Comparison of ENCODE assay signal across 8 cellular contexts in genomic region chr12:104877107-104877705, GRCh38.
DNase-seq lines count a peak whose midpoint lies in the region; ATAC-seq and TF ChIP-seq lines count a peak whose summit lies in the region.

No MANE protein-coding gene starts in this region.

- H3K9me3 ChIP-seq in NT2/D1 (ENCODE audit: insufficient read depth, low read length) (0 out of 2 replicates have a peak, but pooled peaks cover 10% of the 10 kb centered on the region), adrenal gland (replicated peaks in 1 of 3) (peaks cover 0 to 5% (median 0%) of the 10 kb centered on the region in 3 donors), right atrium auricular region (no peaks in the 10 kb centered on the region)

- H3K27me3 ChIP-seq in NT2/D1 (ENCODE audit: insufficient read depth, insufficient read length) (no peaks in the 10 kb centered on the region), adrenal gland (no peaks in the 10 kb centered on the region), right atrium auricular region (no peaks in the 10 kb centered on the region)

- H3K9ac ChIP-seq in NT2/D1 (ENCODE audit: insufficient read length, low read depth), result no peak overlapping the region

- no peak overlapping the region for H3K27ac ChIP-seq in C4-2B
- no peak overlapping the region for H3K27ac ChIP-seq in adrenal gland
- no peak overlapping the region for H3K27ac ChIP-seq in right atrium auricular region

- TF ChIP-seq CTCF in C4-2B (conservative IDR thresholded peaks at IDR 0.05) (peak; percentile 56), adrenal gland (IDR thresholded peaks at IDR 0.05) (peak; percentile 50 to 82 (median 75)), right atrium auricular region (IDR thresholded peaks at IDR 0.05) (peak; percentile 41 to 76)

- H3K4me3 ChIP-seq in NT2/D1 (ENCODE audit: insufficient read length, low read depth) (no peak overlapping the region), adrenal gland (no peak overlapping the region), right atrium auricular region (no peak overlapping the region)

- H3K36me3 ChIP-seq in NT2/D1 (ENCODE audit: insufficient read depth, insufficient read length, low read length) (no peaks in the 10 kb centered on the region), adrenal gland (replicated peaks in 1 of 2) (no peaks in the 10 kb centered on the region), right atrium auricular region (no peaks in the 10 kb centered on the region)

- WGBS in adrenal gland, 4 donors, result 27 to 79% (median 55%) methylated on average over 3 of the region's 3 CpGs

- intact Hi-C loops in adrenal gland (cut with DNase I), result no loop called here

- H3K4me1 ChIP-seq in NT2/D1 (ENCODE audit: insufficient read depth, insufficient read length), result no peaks in the 10 kb centered on the region
- H3K4me1 ChIP-seq in adrenal gland (replicated peaks in 1 of 2), result peaks cover 0 to 3% of the 10 kb centered on the region in 2 donors
- H3K4me1 ChIP-seq in right atrium auricular region, result no peaks in the 10 kb centered on the region

- no peak for TF ChIP-seq POLR2A in adrenal gland (IDR thresholded peaks at IDR 0.05)

- no peak for ATAC-seq in GM18868 (IDR thresholded peaks at IDR 0.05; ENCODE audit: unreplicated experiment)
- no peak for ATAC-seq in GM18873 (IDR thresholded peaks at IDR 0.05; ENCODE audit: low FRiP score, unreplicated experiment)

- peak; percentile 1 for DNase-seq in GOT3 (lab: John Stamatoyannopoulos, UW)
- peak; percentile 8 for DNase-seq in NT2/D1 (ENCODE audit: low read depth, low spot score)
- DNase-seq in adrenal gland, result peak; percentile 36 to 75 (median 46)
- no peak for DNase-seq in right atrium auricular region (ENCODE audit: low spot score)
- DNase-seq in stimulated activated CD4-positive, alpha-beta T cell treated with anti-CD3 and anti-CD28 coated beads, Interleukin-1b, Interleukin-23, amount 100 ng/mL, for 48 hours, result peak; percentile 2
